8 cellular contexts compared by ENCODE assay signal in genomic region chr4:56466296-56466761, GRCh38. TPM values are rescaled to one million over a fixed set of nuclear protein-coding genes. Genes with fewer than 3 reads are reported as not detected.
A peak's percentile ranks its signal among the peaks of the same experiment; 100 is the strongest.
DNase-seq lines count a peak whose midpoint lies in the region; ATAC-seq and TF ChIP-seq lines count a peak whose summit lies in the region.
"Not testable (repeated sequence)": the region's sequence is repeated elsewhere in the genome, so short reads cannot be mapped to it uniquely, and the experiment has no call there.

No MANE protein-coding gene starts in this region.

- peaks cover 57% of the 10 kb centered on the region for H3K4me1 Mint-ChIP-seq in activated naive CD8-positive, alpha-beta T cell treated with anti-CD3 and anti-CD28 coated beads, Interleukin-2, amount 50 U/mL, for 24 hours

- intact Hi-C loops in lower leg skin (cut with DNase I; ENCODE audit: low total_unique reads), result not testable (repeated sequence)

- ATAC-seq in activated naive CD8-positive, alpha-beta T cell treated with anti-CD3 and anti-CD28 coated beads, Interleukin-2, amount 50 U/mL, for 24 hours, result peak; percentile 69

- H2AFZ ChIP-seq in ACC112 (ENCODE audit: low read length, unreplicated experiment), result peak overlapping the region; percentile 31
- H2AFZ ChIP-seq in Loucy (ENCODE audit: low read length), result not testable (repeated sequence)

- not testable (repeated sequence) for H3K27me3 Mint-ChIP-seq in activated naive CD8-positive, alpha-beta T cell treated with anti-CD3 and anti-CD28 coated beads, Interleukin-2, amount 50 U/mL, for 24 hours

- H3K4me2 ChIP-seq in Loucy (ENCODE audit: low read depth, low read length, poor library complexity, severe bottlenecking), result peak overlapping the region; percentile 86

- peaks cover 59% of the 10 kb centered on the region for H3K36me3 Mint-ChIP-seq in activated naive CD8-positive, alpha-beta T cell treated with anti-CD3 and anti-CD28 coated beads, Interleukin-2, amount 50 U/mL, for 24 hours (ENCODE audit: low read depth)

- peaks cover 11% of the 10 kb centered on the region for H3K36me3 ChIP-seq in ACC112 (ENCODE audit: insufficient read depth, low read length)
- H3K36me3 ChIP-seq in Loucy (ENCODE audit: insufficient read depth, low read length), result peaks cover 22% of the 10 kb centered on the region
- H3K36me3 ChIP-seq in SK-N-MC (ENCODE audit: insufficient read depth, low read length), result peaks cover 42% of the 10 kb centered on the region

- peak overlapping the region; percentile 88 for H3K9ac ChIP-seq in Loucy (ENCODE audit: low read depth, low read length, poor library complexity, severe bottlenecking)
- H3K9ac ChIP-seq in SK-N-MC (ENCODE audit: insufficient read length), result peak overlapping the region; percentile 98

- not testable (repeated sequence) for H3K9me3 Mint-ChIP-seq in activated naive CD8-positive, alpha-beta T cell treated with anti-CD3 and anti-CD28 coated beads, Interleukin-2, amount 50 U/mL, for 24 hours

- not testable (repeated sequence) for TF ChIP-seq CTCF in GM12864 (IDR thresholded peaks at IDR 0.05; ENCODE audit: low read depth, low read length, missing control alignments); Loucy (conservative IDR thresholded peaks at IDR 0.05; ENCODE audit: low read length); lower leg skin (IDR thresholded peaks at IDR 0.05)

- not testable (repeated sequence) for DNase-seq in GM12864 (ENCODE audit: low read depth); SK-N-MC (ENCODE audit: low read depth, low spot score); lower leg skin (ENCODE audit: low spot score in 2 of 2); skeletal muscle cell (ENCODE audit: low read depth)
- DNase-seq in activated naive CD8-positive, alpha-beta T cell treated with anti-CD3 and anti-CD28 coated beads, Interleukin-2, amount 50 U/mL, for 24 hours, result peak; percentile 22
- DNase-seq in fibroblast of gingiva (ENCODE audit: low read depth), result peak; percentile 51

- H3K27me3 ChIP-seq in ACC112 (ENCODE audit: insufficient read depth, low read length); Loucy (ENCODE audit: insufficient read depth, low read length, poor library complexity, severe bottlenecking): not testable (repeated sequence)

- peak overlapping the region; percentile 100 for H3K4me3 Mint-ChIP-seq in activated naive CD8-positive, alpha-beta T cell treated with anti-CD3 and anti-CD28 coated beads, Interleukin-2, amount 50 U/mL, for 24 hours

- H3K27ac ChIP-seq in ACC112 (ENCODE audit: low read depth, low read length), result peak overlapping the region; percentile 82
- not testable (repeated sequence) for H3K27ac ChIP-seq in SK-N-MC

- peaks cover 37% of the 10 kb centered on the region for H4K20me1 ChIP-seq in Loucy (ENCODE audit: insufficient read depth, low read length, poor library complexity, severe bottlenecking)

- not testable (repeated sequence) for H3K9me3 ChIP-seq in Loucy (ENCODE audit: insufficient read depth, low read depth, low read length); SK-N-MC (ENCODE audit: low read depth, low read length)

- H3K4me3 ChIP-seq in ACC112 (ENCODE audit: low read depth, low read length) (peak overlapping the region; percentile 90), GM12864 (ENCODE audit: low read depth, low read length) (peak overlapping the region; percentile 90), Loucy (ENCODE audit: low read length, poor library complexity, severe bottlenecking) (peak overlapping the region; percentile 79), SK-N-MC (peak overlapping the region; percentile 97), lower leg skin (ENCODE audit: low read depth, poor library complexity, severe bottlenecking) (peak overlapping the region; percentile 85), skeletal muscle cell (ENCODE audit: low read depth, low read length) (peak overlapping the region; percentile 98)

- WGBS in lower leg skin, 2 donors, result 15 to 22% methylated on average over 8 of the region's 8 CpGs

- not testable (repeated sequence) for TF ChIP-seq POLR2A in lower leg skin (IDR thresholded peaks at IDR 0.05)

- H3F3A ChIP-seq in Loucy (ENCODE audit: low read depth), result not testable (repeated sequence)

- H3K4me1 ChIP-seq in ACC112 (ENCODE audit: control insufficient read depth, insufficient read depth, low read length, unreplicated experiment), result peaks cover 32% of the 10 kb centered on the region
- peaks cover 47% of the 10 kb centered on the region for H3K4me1 ChIP-seq in Loucy (ENCODE audit: insufficient read depth, low read length, poor library complexity, severe bottlenecking)

- H3K9me2 ChIP-seq in Loucy (replicated peaks; ENCODE audit: low read depth, low read length), result not testable (repeated sequence)

- peak overlapping the region; percentile 100 for H3K27ac Mint-ChIP-seq in activated naive CD8-positive, alpha-beta T cell treated with anti-CD3 and anti-CD28 coated beads, Interleukin-2, amount 50 U/mL, for 24 hours

- H3K79me2 ChIP-seq in ACC112 (ENCODE audit: control insufficient read depth, insufficient read depth, low read length, unreplicated experiment) (peaks cover 75% of the 10 kb centered on the region), Loucy (ENCODE audit: insufficient read depth, low read length) (peaks cover 70% of the 10 kb centered on the region)

RNA-seq across cellular contexts. Expression of gene SRP72, which starts 1.1 kb away (rescaled TPM):
- total RNA-seq in lower leg skin, result 10 to 100 TPM; 40.9 to 59.9 (median 46.4) TPM

RNA-seq across cellular contexts. Expression of gene PAICS, which starts 30.3 kb away (rescaled TPM):
- total RNA-seq in lower leg skin, result 10 to 100 TPM; 32.4 to 62.8 (median 34.3) TPM

RNA-seq across cellular contexts. Expression of gene PPAT, which starts 30.9 kb away (rescaled TPM):
- total RNA-seq in lower leg skin, result 1 to 10 TPM; 4.0 to 6.0 (median 4.8) TPM

RNA-seq across cellular contexts. Expression of gene ARL9, which starts 39.3 kb away (rescaled TPM):
- under 1 TPM; 0.17 to 0.76 (median 0.49) TPM for total RNA-seq in lower leg skin
